13 cellular contexts compared by ENCODE assay signal in genomic region chr16:69889295-69889964, GRCh38.
A peak's percentile ranks its signal among the peaks of the same experiment; 100 is the strongest.
DNase-seq lines count a peak whose midpoint lies in the region; ATAC-seq, FAIRE-seq and TF ChIP-seq lines count a peak whose summit lies in the region.
"Had no signal": no experiment of that assay in that cellular context is flagged by ENCODE, and none has a peak within 500 bp of the region (broad histone marks: within the 10 kb centered on the region; RNA-seq: fewer than 3 reads in every experiment).

No MANE protein-coding gene starts in this region.

- H3K27ac Mint-ChIP-seq in progenitor cell of endocrine pancreas: peak overlapping the region; percentile 29
- H3K27ac Mint-ChIP-seq: activated naive CD4-positive, alpha-beta T cell treated with anti-CD3 and anti-CD28 coated beads, Interleukin-2, amount 10 ng/mL, durations not matched to agents 7 days and 5 days had no signal

- 95% methylated on average over 3 of the region's 7 CpGs for WGBS in right lobe of liver (ENCODE audit: insufficient coverage, low coverage, low lambda C conversion rate, missing lambda C conversion rate)
- 95% methylated on average over 7 of the region's 7 CpGs for WGBS in HepG2 (ENCODE audit: low lambda C conversion rate)

- H3K27ac ChIP-seq in right lobe of liver (peak overlapping the region; percentile 57 to 82 (median 68)), HepG2 (ENCODE audit: extremely low read length, insufficient read depth, low read length) (no peak overlapping the region), caudate nucleus (ENCODE audit: low read depth, low read length) (peak overlapping the region; percentile 99), uterus (peak overlapping the region; percentile 77 to 87)

- no peaks in the 10 kb centered on the region for H4K20me1 ChIP-seq in HepG2 (ENCODE audit: insufficient read depth, low read length)

- intact Hi-C loops in right lobe of liver (cut with DNase I) (no loop called here), HepG2 (cut with micrococcal nuclease; ENCODE audit: unreplicated experiment) (no loop called here), uterus (cut with DNase I; ENCODE audit: low total_unique reads) (no loop called here)

- DNase-seq in right lobe of liver: no peak
- DNase-seq in HepG2 (ENCODE audit: low spot score): no peak
- no peak for DNase-seq in caudate nucleus (lab: John Stamatoyannopoulos, UW)
- DNase-seq in progenitor cell of endocrine pancreas (ENCODE audit: low spot score, unreplicated experiment): no peak
- DNase-seq in uterus: no peak
- no peak for DNase-seq in GM12891 (ENCODE audit: insufficient read length, low spot score)
- no peak for DNase-seq in GM13977 (ENCODE audit: low spot score)
- DNase-seq: activated naive CD4-positive, alpha-beta T cell treated with anti-CD3 and anti-CD28 coated beads, Interleukin-2, amount 10 ng/mL, durations not matched to agents 7 days and 5 days; cerebellar nuclear complex; left colon; MM.1S had no signal

- TF ChIP-seq CTCF in right lobe of liver (IDR thresholded peaks at IDR 0.05) (no peak), HepG2 (CRISPR knock-in tag; IDR thresholded peaks at IDR 0.05) (no peak), progenitor cell of endocrine pancreas (IDR thresholded peaks at IDR 0.05; ENCODE audit: unreplicated experiment) (no peak), uterus (IDR thresholded peaks at IDR 0.05) (no peak), GM13977 (IDR thresholded peaks at IDR 0.05; ENCODE audit: extremely low read depth, insufficient read depth, missing control alignments) (no peak)

- H3K4me1 Mint-ChIP-seq in progenitor cell of endocrine pancreas (ENCODE audit: low read depth): peaks cover 21% of the 10 kb centered on the region
- H3K4me1 Mint-ChIP-seq: activated naive CD4-positive, alpha-beta T cell treated with anti-CD3 and anti-CD28 coated beads, Interleukin-2, amount 10 ng/mL, durations not matched to agents 7 days and 5 days had no signal

- FAIRE-seq in HepG2 (lab: Jason Lieb, UNC) (no peak), GM12891 (lab: Jason Lieb, UNC) (no peak)
- FAIRE-seq: GM18507 had no signal

- CTCF ChIA-PET in HepG2 (lab: Yijun Ruan, JAX; ENCODE audit: low intra/inter-chr PET ratio, low total read pairs): no interaction called here

- no peaks in the 10 kb centered on the region for H3K36me3 ChIP-seq in right lobe of liver
- peaks cover 16 to 33% of the 10 kb centered on the region in 2 experiments for H3K36me3 ChIP-seq in HepG2 (replicated peaks in 1 of 2; ENCODE audit: control insufficient read depth in 1 of 2, insufficient read depth in 2 of 2, low read length in 2 of 2)
- H3K36me3 ChIP-seq in uterus: no peaks in the 10 kb centered on the region

- H3K9me3 ChIP-seq in right lobe of liver: no peaks in the 10 kb centered on the region
- no peaks in the 10 kb centered on the region for H3K9me3 ChIP-seq in HepG2 (ENCODE audit: low read length)
- H3K9me3 ChIP-seq in uterus: no peaks in the 10 kb centered on the region

- no peak overlapping the region for H3K4me2 ChIP-seq in HepG2 (ENCODE audit: low read depth, low read length)

- ATAC-seq in right lobe of liver (no peak), HepG2 (no peak), SK-N-SH treated with all-trans-retinoic acid at 6 μM for 48 hours (no peak)
- ATAC-seq: left colon had no signal

- H3K27me3 Mint-ChIP-seq in progenitor cell of endocrine pancreas: no peaks in the 10 kb centered on the region
- H3K27me3 Mint-ChIP-seq: activated naive CD4-positive, alpha-beta T cell treated with anti-CD3 and anti-CD28 coated beads, Interleukin-2, amount 10 ng/mL, durations not matched to agents 7 days and 5 days had no signal

- peaks cover 31% of the 10 kb centered on the region for H3K36me3 Mint-ChIP-seq in progenitor cell of endocrine pancreas (ENCODE audit: insufficient read depth)

- no peaks in the 10 kb centered on the region for H3K79me2 ChIP-seq in HepG2 (ENCODE audit: insufficient read depth, low read length)

- H3K4me1 ChIP-seq in right lobe of liver: peaks cover 0 to 16% (median 0%) of the 10 kb centered on the region in 4 donors
- H3K4me1 ChIP-seq in HepG2 (ENCODE audit: insufficient read depth, low read length): no peaks in the 10 kb centered on the region
- H3K4me1 ChIP-seq in uterus: no peaks in the 10 kb centered on the region

- BruUV-seq in HepG2 (replicated peaks; lab: Mats Ljungman, UMichigan): no TSS peak

- in situ Hi-C loops in HepG2 (cut with HindIII; ENCODE audit: extremely low pct_ligation_motif_present, low pct_unique_long_range_greater_than_20kb) (no loop called here), GM13977 (cut with MboI; ENCODE audit: low pct_unique_long_range_greater_than_20kb, low sequenced_read_pairs, unreplicated experiment) (no loop called here)

- TF ChIP-seq POLR2A in right lobe of liver (IDR thresholded peaks at IDR 0.05): no peak
- no peak for TF ChIP-seq POLR2A in HepG2 (IDR thresholded peaks at IDR 0.05; ENCODE audit: insufficient read depth in 1 of 2, low read depth in 2 of 2, low read length in 2 of 2)
- no peak for TF ChIP-seq POLR2A in uterus (IDR thresholded peaks at IDR 0.05)
- no peak for TF ChIP-seq POLR2A in GM12891 (IDR thresholded peaks at IDR 0.05; ENCODE audit: low read depth, low read length)

- H3K4me3 Mint-ChIP-seq in progenitor cell of endocrine pancreas (ENCODE audit: low read depth): no peak overlapping the region
- H3K4me3 Mint-ChIP-seq: activated naive CD4-positive, alpha-beta T cell treated with anti-CD3 and anti-CD28 coated beads, Interleukin-2, amount 10 ng/mL, durations not matched to agents 7 days and 5 days had no signal

- no peaks in the 10 kb centered on the region for H3K27me3 ChIP-seq in right lobe of liver
- no peaks in the 10 kb centered on the region for H3K27me3 ChIP-seq in HepG2 (ENCODE audit: control insufficient read depth in 1 of 2, insufficient read depth in 2 of 2, low read length in 2 of 2)
- no peaks in the 10 kb centered on the region for H3K27me3 ChIP-seq in uterus

- TF ChIP-seq RAD21 in HepG2 (CRISPR knock-in tag; IDR thresholded peaks at IDR 0.05): no peak

- H2AFZ ChIP-seq in HepG2 (ENCODE audit: low read length): no peak overlapping the region

- no peaks in the 10 kb centered on the region for H3K9me3 Mint-ChIP-seq in progenitor cell of endocrine pancreas (ENCODE audit: low read depth)
- H3K9me3 Mint-ChIP-seq: activated naive CD4-positive, alpha-beta T cell treated with anti-CD3 and anti-CD28 coated beads, Interleukin-2, amount 10 ng/mL, durations not matched to agents 7 days and 5 days had no signal

- H3K4me3 ChIP-seq in right lobe of liver (no peak overlapping the region), HepG2 (replicated peaks in 1 of 3; ENCODE audit: insufficient read depth in 1 of 3, low read depth in 2 of 3, low read length in 3 of 3) (no peak overlapping the region), uterus (no peak overlapping the region)

- POLR2A ChIA-PET in HepG2 (lab: Yijun Ruan, JAX): no interaction called here

- H3K9ac ChIP-seq in HepG2 (ENCODE audit: insufficient read depth, low read depth, low read length): no peak overlapping the region

- TF ChIP-seq EP300 in HepG2 (IDR thresholded peaks at IDR 0.05; ENCODE audit: low read depth in 2 of 2, low read length in 2 of 2): no peak
- no peak for TF ChIP-seq EP300 in HepG2 (CRISPR knock-in tag; IDR thresholded peaks at IDR 0.05; ENCODE audit: borderline replicate concordance)

TF ChIP-seq in HepG2, 621 proteins besides CTCF, POLR2A, EP300 and RAD21 (continues in another document):
- TF ChIP-seq ZNF605 (CRISPR knock-in tag; IDR thresholded peaks at IDR 0.05) (no peak), ZNF616 (CRISPR knock-in tag; IDR thresholded peaks at IDR 0.05; ENCODE audit: low read depth) (no peak), ZNF549 (CRISPR knock-in tag; IDR thresholded peaks at IDR 0.05) (no peak), TRIM22 (IDR thresholded peaks at IDR 0.05) (no peak)

TF ChIP-seq in GM12891, 5 proteins besides CTCF, POLR2A, EP300 and RAD21:
- TF ChIP-seq POU2F2 (IDR thresholded peaks at IDR 0.05; ENCODE audit: low read depth, low read length) (no peak), TAF1 (IDR thresholded peaks at IDR 0.05; ENCODE audit: low read depth, low read length) (no peak), SPI1 (IDR thresholded peaks at IDR 0.05; ENCODE audit: low read depth, low read length) (no peak), POLR2AphosphoS5 (IDR thresholded peaks at IDR 0.05; ENCODE audit: low read depth, low read length) (no peak), PAX5 (IDR thresholded peaks at IDR 0.05; ENCODE audit: insufficient read depth, low read length, severe bottlenecking) (no peak)

TF ChIP-seq in SK-N-SH treated with all-trans-retinoic acid at 6 μM for 48 hours, 23 proteins besides CTCF, POLR2A, EP300 and RAD21 (continues in another document):
- TF ChIP-seq, protein P1, sequence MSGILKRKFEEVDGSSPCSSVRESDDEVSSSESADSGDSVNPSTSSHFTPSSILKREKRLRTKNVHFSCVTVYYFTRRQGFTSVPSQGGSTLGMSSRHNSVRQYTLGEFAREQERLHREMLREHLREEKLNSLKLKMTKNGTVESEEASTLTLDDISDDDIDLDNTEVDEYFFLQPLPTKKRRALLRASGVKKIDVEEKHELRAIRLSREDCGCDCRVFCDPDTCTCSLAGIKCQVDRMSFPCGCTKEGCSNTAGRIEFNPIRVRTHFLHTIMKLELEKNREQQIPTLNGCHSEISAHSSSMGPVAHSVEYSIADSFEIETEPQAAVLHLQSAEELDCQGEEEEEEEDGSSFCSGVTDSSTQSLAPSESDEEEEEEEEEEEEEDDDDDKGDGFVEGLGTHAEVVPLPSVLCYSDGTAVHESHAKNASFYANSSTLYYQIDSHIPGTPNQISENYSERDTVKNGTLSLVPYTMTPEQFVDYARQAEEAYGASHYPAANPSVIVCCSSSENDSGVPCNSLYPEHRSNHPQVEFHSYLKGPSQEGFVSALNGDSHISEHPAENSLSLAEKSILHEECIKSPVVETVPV (CRISPR knock-in tag; IDR thresholded peaks at IDR 0.05): no peak
- TF ChIP-seq CREB5 (CRISPR knock-in tag; IDR thresholded peaks at IDR 0.05; ENCODE audit: low read depth) (no peak), PPARA (CRISPR knock-in tag; IDR thresholded peaks at IDR 0.05; ENCODE audit: borderline replicate concordance) (no peak), ESRRG (CRISPR knock-in tag; IDR thresholded peaks at IDR 0.05) (no peak)
